Comparison of ENCODE assay signal across 15 cellular contexts in genomic region chr22:37336474-37337028, GRCh38. TPM values are rescaled to one million over a fixed set of nuclear protein-coding genes. Genes with fewer than 3 reads are reported as not detected.
DNase-seq lines count a peak whose midpoint lies in the region; ATAC-seq, FAIRE-seq and TF ChIP-seq lines count a peak whose summit lies in the region.
"Had no signal": no experiment of that assay in that cellular context is flagged by ENCODE, and none has a peak within 500 bp of the region (broad histone marks: within the 10 kb centered on the region; RNA-seq: fewer than 3 reads in every experiment).

No MANE protein-coding gene starts in this region.

- no peaks in the 10 kb centered on the region for H3K9me3 ChIP-seq in astrocyte (ENCODE audit: insufficient read depth, low read depth, low read length)
- no peaks in the 10 kb centered on the region for H3K9me3 ChIP-seq in mucosa of descending colon
- H3K9me3 ChIP-seq: Caco-2 had no signal

- H3K27ac ChIP-seq in astrocyte (ENCODE audit: low read depth, low read length), result no peak overlapping the region

- H3K9ac ChIP-seq in astrocyte (ENCODE audit: low read length), result no peak overlapping the region

- H2AFZ ChIP-seq in astrocyte (ENCODE audit: low read depth, low read length), result no peak overlapping the region

- no peak overlapping the region for H3K4me3 Mint-ChIP-seq in astrocyte (ENCODE audit: unreplicated experiment)
- no peak overlapping the region for H3K4me3 Mint-ChIP-seq in activated CD4-positive, alpha-beta T cell treated with anti-CD3 and anti-CD28 coated beads for 36 hours

- no peaks in the 10 kb centered on the region for H4K20me1 ChIP-seq in astrocyte (ENCODE audit: insufficient read depth, low read length)

- POLR2A ChIA-PET in activated CD4-positive, alpha-beta T cell treated with anti-CD3 and anti-CD28 coated beads for 36 hours (lab: Charles Lee), result no interaction called here

- peaks cover 16% of the 10 kb centered on the region for H3K27me3 ChIP-seq in astrocyte (ENCODE audit: insufficient read depth, low read length)

- CTCF ChIA-PET in activated CD4-positive, alpha-beta T cell treated with anti-CD3 and anti-CD28 coated beads for 36 hours (lab: Charles Lee), result no interaction called here

- H3K4me1 ChIP-seq in astrocyte (ENCODE audit: insufficient read depth, low read length), result peaks cover 29% of the 10 kb centered on the region
- no peaks in the 10 kb centered on the region for H3K4me1 ChIP-seq in mucosa of descending colon (ENCODE audit: low read depth)

- ATAC-seq in mucosa of descending colon, result peak; percentile 79
- no peak for ATAC-seq in GM18868 (IDR thresholded peaks at IDR 0.05; ENCODE audit: unreplicated experiment)
- no peak for ATAC-seq in activated CD4-positive, alpha-beta T cell treated with anti-CD3 and anti-CD28 coated beads for 36 hours

- no peak overlapping the region for H3K4me3 ChIP-seq in astrocyte (ENCODE audit: insufficient read depth, low read depth, low read length)
- no peak overlapping the region for H3K4me3 ChIP-seq in mucosa of descending colon

- no peaks in the 10 kb centered on the region for H3K36me3 ChIP-seq in astrocyte (ENCODE audit: insufficient read depth, low read length)
- H3K36me3 ChIP-seq in mucosa of descending colon (ENCODE audit: low read depth), result no peaks in the 10 kb centered on the region

- H3K27me3 Mint-ChIP-seq in astrocyte (ENCODE audit: low read depth, unreplicated experiment), result peaks cover 59% of the 10 kb centered on the region
- H3K27me3 Mint-ChIP-seq in activated CD4-positive, alpha-beta T cell treated with anti-CD3 and anti-CD28 coated beads for 36 hours, result peaks cover 34% of the 10 kb centered on the region

- DNase-seq in NCI-H2171 treated with DMSO at 0.1 percent for 48 hours (lab: John Stamatoyannopoulos, UW), result peak; percentile 62
- DNase-seq in astrocyte (ENCODE audit: low read depth), result no peak
- DNase-seq in mucosa of descending colon, result peak in 2 of 3 donors; percentile 45 to 75
- no peak for DNase-seq in DMS153 (lab: John Stamatoyannopoulos, UW)
- DNase-seq in pons (ENCODE audit: low spot score), result no peak
- no peak for DNase-seq in activated CD4-positive, alpha-beta T cell treated with anti-CD3 and anti-CD28 coated beads for 36 hours
- DNase-seq: Caco-2, KBM-7, MV-4-11, NCI-H1417 treated with DMSO at 0.1 percent for 48 hours, NCI-H1930, NCI-H510A, NCI-H82, SIG-M5 had no signal

- no peak overlapping the region for H3K27ac Mint-ChIP-seq in astrocyte (ENCODE audit: unreplicated experiment)
- no peak overlapping the region for H3K27ac Mint-ChIP-seq in activated CD4-positive, alpha-beta T cell treated with anti-CD3 and anti-CD28 coated beads for 36 hours

- peaks cover 9% of the 10 kb centered on the region for H3K4me1 Mint-ChIP-seq in astrocyte (ENCODE audit: low read depth, unreplicated experiment)
- peaks cover 8% of the 10 kb centered on the region for H3K4me1 Mint-ChIP-seq in activated CD4-positive, alpha-beta T cell treated with anti-CD3 and anti-CD28 coated beads for 36 hours

- FAIRE-seq in astrocyte (lab: Jason Lieb, UNC), result no peak

- H3K36me3 Mint-ChIP-seq in astrocyte (ENCODE audit: low read depth, unreplicated experiment), result no peaks in the 10 kb centered on the region
- H3K36me3 Mint-ChIP-seq in activated CD4-positive, alpha-beta T cell treated with anti-CD3 and anti-CD28 coated beads for 36 hours (ENCODE audit: low read depth), result no peaks in the 10 kb centered on the region

- TF ChIP-seq CTCF in astrocyte (IDR thresholded peaks at IDR 0.05; ENCODE audit: insufficient read depth, low read depth, low read length) (no peak), mucosa of descending colon (IDR thresholded peaks at IDR 0.05) (no peak)

- intact Hi-C loops in mucosa of descending colon (cut with DNase I, micrococcal nuclease), result no loop called here
- intact Hi-C loops in activated CD4-positive, alpha-beta T cell treated with anti-CD3 and anti-CD28 coated beads for 36 hours (cut with DNase I, micrococcal nuclease), result no loop called here

- H3K9me3 Mint-ChIP-seq in astrocyte (ENCODE audit: unreplicated experiment), result no peaks in the 10 kb centered on the region
- no peaks in the 10 kb centered on the region for H3K9me3 Mint-ChIP-seq in activated CD4-positive, alpha-beta T cell treated with anti-CD3 and anti-CD28 coated beads for 36 hours (ENCODE audit: low read depth)

- peak overlapping the region; percentile 17 for H3K4me2 ChIP-seq in astrocyte (ENCODE audit: low read length)

- H3K79me2 ChIP-seq in astrocyte (ENCODE audit: insufficient read depth, low read length), result no peaks in the 10 kb centered on the region

RNA-seq across cellular contexts. Expression of gene CYTH4, which starts 54.2 kb away (rescaled TPM):
- total RNA-seq in astrocyte (not detected in 2 replicates), mucosa of descending colon (10 to 100 TPM in 2 of 3 donors, 1 to 10 TPM in 1; 8.7 to 13.3 (median 11.6) TPM)
- 10 to 100 TPM; 33.1 to 42.8 TPM for total RNA-seq in activated CD4-positive, alpha-beta T cell treated with anti-CD3 and anti-CD28 coated beads for 36 hours
- total RNA-seq: Caco-2 had no signal

Comparison
In these comparisons a context has a peak if more than half of its experiments do, and no peak if none do; other contexts are left out.
1. DNase-seq: peak in NCI-H2171 treated with DMSO at 0.1 percent for 48 hours (single experiment) and mucosa of descending colon (2 of 3); none in astrocyte (single experiment), DMS153 (single experiment), pons (single experiment) and activated CD4-positive, alpha-beta T cell treated with anti-CD3 and anti-CD28 coated beads for 36 hours (single experiment).